12 cellular contexts compared by ENCODE assay signal in genomic region chr6:99993533-99994251, GRCh38. TPM values are rescaled to one million over a fixed set of nuclear protein-coding genes. Genes with fewer than 3 reads are reported as not detected.
A peak's percentile ranks its signal among the peaks of the same experiment; 100 is the strongest.
DNase-seq lines count a peak whose midpoint lies in the region; ATAC-seq and TF ChIP-seq lines count a peak whose summit lies in the region.
"Had no signal": no experiment of that assay in that cellular context is flagged by ENCODE, and none has a peak within 500 bp of the region (broad histone marks: within the 10 kb centered on the region; RNA-seq: fewer than 3 reads in every experiment).

Gene MCHR2 (minus strand): TSS chr6:99994223. CDS start chr6:99956147, 38,076 bp downstream.

- H3K27me3 ChIP-seq in upper lobe of left lung: peaks cover 0 to 9% (median 3%) of the 10 kb centered on the region in 4 donors

- H3K9me3 ChIP-seq in upper lobe of left lung: no peaks in the 10 kb centered on the region

- DNase-seq in activated CD4-positive, alpha-beta T cell treated with anti-CD3 and anti-CD28 coated beads for 36 hours: peak; percentile 10
- no peak for DNase-seq in activated CD4-positive, alpha-beta T cell treated with anti-CD3 and anti-CD28 coated beads for 4 hours
- DNase-seq in endothelial cell (ENCODE audit: low spot score) (peak; percentile 17), upper lobe of left lung (peak in 1 of 2 donors; percentile 84), erythroblast (lab: John Stamatoyannopoulos, UW) (no peak), NCI-H2196 (lab: John Stamatoyannopoulos, UW; ENCODE audit: unreplicated experiment) (no peak)
- DNase-seq in stimulated activated CD4-positive, alpha-beta T cell treated with anti-CD3 and anti-CD28 coated beads, Interleukin-2, amount 100 ng/mL, for 24 hours: no peak
- DNase-seq: ACHN, cortex of kidney, substantia nigra, T-helper 9 cell had no signal

- intact Hi-C loops in activated CD4-positive, alpha-beta T cell treated with anti-CD3 and anti-CD28 coated beads for 36 hours (cut with DNase I, micrococcal nuclease): no loop called here

- no peak for ATAC-seq in activated CD4-positive, alpha-beta T cell treated with anti-CD3 and anti-CD28 coated beads for 36 hours
- ATAC-seq in upper lobe of left lung (ENCODE audit: low FRiP score in 2 of 2): peak in 1 of 2 donors; percentile 23

- no peaks in the 10 kb centered on the region for H3K36me3 ChIP-seq in upper lobe of left lung

- no peak within 1 kb of the TSS for H3K4me3 Mint-ChIP-seq in activated CD4-positive, alpha-beta T cell treated with anti-CD3 and anti-CD28 coated beads for 36 hours
- H3K4me3 Mint-ChIP-seq in endothelial cell (ENCODE audit: unreplicated experiment): peak within 1 kb of the TSS; percentile 88
- H3K4me3 Mint-ChIP-seq in nephron: peak within 1 kb of the TSS; percentile 85 to 87 (median 86)

- peak within 1 kb of the TSS in 3 of 4 donors; percentile 24 to 29 (median 27) for H3K4me3 ChIP-seq in upper lobe of left lung

- no peak for TF ChIP-seq EP300 in upper lobe of left lung (IDR thresholded peaks at IDR 0.05)

- POLR2A ChIA-PET in activated CD4-positive, alpha-beta T cell treated with anti-CD3 and anti-CD28 coated beads for 36 hours (lab: Charles Lee): no interaction called here

- H3K36me3 Mint-ChIP-seq in activated CD4-positive, alpha-beta T cell treated with anti-CD3 and anti-CD28 coated beads for 36 hours (ENCODE audit: low read depth): no peaks in the 10 kb centered on the region
- H3K36me3 Mint-ChIP-seq in endothelial cell (ENCODE audit: low read depth, unreplicated experiment): no peaks in the 10 kb centered on the region
- H3K36me3 Mint-ChIP-seq in nephron (ENCODE audit: low read depth): no peaks in the 10 kb centered on the region

- peaks cover 37% of the 10 kb centered on the region for H3K27me3 Mint-ChIP-seq in activated CD4-positive, alpha-beta T cell treated with anti-CD3 and anti-CD28 coated beads for 36 hours
- H3K27me3 Mint-ChIP-seq in endothelial cell (ENCODE audit: unreplicated experiment) (peaks cover 4% of the 10 kb centered on the region), nephron (ENCODE audit: low read depth) (peaks cover 67% of the 10 kb centered on the region)

- no peak for TF ChIP-seq POLR2A in upper lobe of left lung (IDR thresholded peaks at IDR 0.05)
- no peak for TF ChIP-seq POLR2A in erythroblast (IDR thresholded peaks at IDR 0.05; ENCODE audit: low read length)

- H3K9me3 Mint-ChIP-seq in activated CD4-positive, alpha-beta T cell treated with anti-CD3 and anti-CD28 coated beads for 36 hours (ENCODE audit: low read depth): no peaks in the 10 kb centered on the region
- H3K9me3 Mint-ChIP-seq in endothelial cell (ENCODE audit: unreplicated experiment) (no peaks in the 10 kb centered on the region), nephron (no peaks in the 10 kb centered on the region)

- no peak for TF ChIP-seq CTCF in endothelial cell (IDR thresholded peaks at IDR 0.05; ENCODE audit: unreplicated experiment)
- no peak for TF ChIP-seq CTCF in nephron (IDR thresholded peaks at IDR 0.05; ENCODE audit: unreplicated experiment in 3 of 3)
- no peak for TF ChIP-seq CTCF in upper lobe of left lung (IDR thresholded peaks at IDR 0.05)

- H3K4me1 ChIP-seq in upper lobe of left lung: peaks cover 0 to 10% (median 0%) of the 10 kb centered on the region in 4 donors

- H3K4me1 Mint-ChIP-seq in activated CD4-positive, alpha-beta T cell treated with anti-CD3 and anti-CD28 coated beads for 36 hours: peaks cover 3% of the 10 kb centered on the region
- peaks cover 3% of the 10 kb centered on the region for H3K4me1 Mint-ChIP-seq in endothelial cell (ENCODE audit: unreplicated experiment)
- H3K4me1 Mint-ChIP-seq in nephron: peaks cover 6% of the 10 kb centered on the region

- WGBS in upper lobe of left lung, 2 donors: 2 to 8% methylated on average over 40 to 45 of the region's 64 CpGs

- CTCF ChIA-PET in activated CD4-positive, alpha-beta T cell treated with anti-CD3 and anti-CD28 coated beads for 36 hours (lab: Charles Lee): interaction anchor here (0.8 to 1.0 kb wide), 2 partner anchors 8 to 11 kb away, joined by 3 to 4 read pairs; no protein-coding TSS in a partner anchor

- H3K27ac ChIP-seq in upper lobe of left lung: no peak within 1 kb of the TSS

- H3K27ac Mint-ChIP-seq in activated CD4-positive, alpha-beta T cell treated with anti-CD3 and anti-CD28 coated beads for 36 hours: no peak within 1 kb of the TSS
- no peak within 1 kb of the TSS for H3K27ac Mint-ChIP-seq in endothelial cell (ENCODE audit: unreplicated experiment)
- no peak within 1 kb of the TSS for H3K27ac Mint-ChIP-seq in nephron

RNA-seq across cellular contexts. Expression of gene MCHR2, which starts in this region (rescaled TPM):
- not detected for total RNA-seq in activated CD4-positive, alpha-beta T cell treated with anti-CD3 and anti-CD28 coated beads for 36 hours
- total RNA-seq in endothelial cell (ENCODE audit: unreplicated experiment) (not detected), upper lobe of left lung (not detected)

Comparison
In these comparisons a context has a peak if more than half of its experiments do, and no peak if none do; other contexts are left out.
1. Peak in DNase-seq in activated CD4-positive, alpha-beta T cell treated with anti-CD3 and anti-CD28 coated beads for 36 hours; RNA of the gene not detected or under 1 TPM.
2. Peak in DNase-seq in endothelial cell; RNA of the gene not detected or under 1 TPM.